9 cellular contexts compared by ENCODE assay signal in genomic region chr16:4392382-4393242, GRCh38. TPM values are rescaled to one million over a fixed set of nuclear protein-coding genes. Genes with fewer than 3 reads are reported as not detected.
DNase-seq lines count a peak whose midpoint lies in the region; ATAC-seq, FAIRE-seq and TF ChIP-seq lines count a peak whose summit lies in the region.
"Had no signal": no experiment of that assay in that cellular context is flagged by ENCODE, and none has a peak within 500 bp of the region (broad histone marks: within the 10 kb centered on the region; RNA-seq: fewer than 3 reads in every experiment).

No MANE protein-coding gene starts in this region.

- FAIRE-seq in kidney (lab: Jason Lieb, UNC), result no peak

- H3K4me3 ChIP-seq in cardiac fibroblast (replicated peaks in 1 of 2; ENCODE audit: low read depth in 2 of 2, low read length in 2 of 2), result no peak overlapping the region
- H3K4me3 ChIP-seq in kidney (ENCODE audit: low read length in 2 of 2), result no peak overlapping the region
- H3K4me3 ChIP-seq in upper lobe of left lung, result no peak overlapping the region

- H3K36me3 ChIP-seq in kidney (ENCODE audit: control insufficient read depth in 1 of 2, insufficient read depth in 2 of 2, low read length in 2 of 2), result peaks cover 0 to 3% of the 10 kb centered on the region in 2 donors
- H3K36me3 ChIP-seq in upper lobe of left lung, result peaks cover 4 to 60% (median 36%) of the 10 kb centered on the region in 4 donors

- peaks cover 0 to 27% of the 10 kb centered on the region in 2 donors for H3K4me1 ChIP-seq in kidney (ENCODE audit: control insufficient read depth in 1 of 2, insufficient read depth in 1 of 2, low read depth in 1 of 2, low read length in 2 of 2)
- H3K4me1 ChIP-seq in upper lobe of left lung, result peaks cover 10 to 30% (median 21%) of the 10 kb centered on the region in 4 donors

- TF ChIP-seq CTCF in cardiac fibroblast (IDR thresholded peaks at IDR 0.05; ENCODE audit: low read depth, low read length), result no peak
- TF ChIP-seq CTCF in kidney (IDR thresholded peaks at IDR 0.05; ENCODE audit: borderline replicate concordance, extremely low read depth, insufficient read depth), result no peak
- no peak for TF ChIP-seq CTCF in upper lobe of left lung (IDR thresholded peaks at IDR 0.05)

- H3K9ac ChIP-seq in kidney (ENCODE audit: low read length in 2 of 2), result peak overlapping the region in 1 of 2 donors; percentile 51

- H3K27ac ChIP-seq in kidney (ENCODE audit: low read depth in 2 of 2, low read length in 2 of 2), result peak overlapping the region; percentile 49 to 69
- peak overlapping the region in 3 of 4 donors; percentile 38 to 72 (median 50) for H3K27ac ChIP-seq in upper lobe of left lung

- TF ChIP-seq EP300 in upper lobe of left lung (IDR thresholded peaks at IDR 0.05), result no peak

- 62 to 73% methylated on average over 14 to 27 of the region's 27 CpGs for WGBS in upper lobe of left lung, 2 donors

- no peaks in the 10 kb centered on the region for H3K27me3 ChIP-seq in upper lobe of left lung

- TF ChIP-seq POLR2A in upper lobe of left lung (IDR thresholded peaks at IDR 0.05), result no peak

- peak; percentile 67 for DNase-seq in NCI-H2227 (lab: John Stamatoyannopoulos, UW; ENCODE audit: unreplicated experiment)
- DNase-seq in NCI-H2227 treated with DMSO at 0.1 percent for 48 hours (lab: John Stamatoyannopoulos, UW), result no peak
- peak; percentile 64 to 83 for DNase-seq in cardiac fibroblast (ENCODE audit: low read depth in 2 of 2)
- DNase-seq in kidney, result peak; percentile 90
- DNase-seq in upper lobe of left lung, result peak in 1 of 2 donors; percentile 77
- no peak for DNase-seq in SIG-M5 treated with dmso at 0.1 percent for 504 hours (lab: John Stamatoyannopoulos, UW; ENCODE audit: unreplicated experiment)
- DNase-seq in GM19238 (ENCODE audit: insufficient read length, low spot score), result no peak
- DNase-seq: natural killer cell had no signal

- intact Hi-C loops in kidney (cut with DNase I), result no loop called here

- H3K9me3 ChIP-seq in kidney (ENCODE audit: control insufficient read depth in 1 of 2, low read length in 2 of 2) (no peaks in the 10 kb centered on the region), upper lobe of left lung (no peaks in the 10 kb centered on the region)

- ATAC-seq in upper lobe of left lung (ENCODE audit: low FRiP score in 2 of 2) (peak; percentile 21 to 25), HG02610 (IDR thresholded peaks at IDR 0.05; ENCODE audit: unreplicated experiment) (no peak)

RNA-seq across cellular contexts. Expression of gene VASN, which starts 21.0 kb away (rescaled TPM):
- total RNA-seq in kidney (82.7 TPM), upper lobe of left lung (10 to 100 TPM; 11.4 to 40.6 (median 30.2) TPM)
- 75.7 TPM for polyA plus RNA-seq in kidney (ENCODE audit: insufficient read depth, low read depth, low replicate concordance)

RNA-seq across cellular contexts. Expression of gene CORO7, which starts 23.8 kb away (rescaled TPM):
- 50.1 TPM for total RNA-seq in kidney
- polyA plus RNA-seq in kidney (ENCODE audit: insufficient read depth, low read depth, low replicate concordance), result 9.8 TPM
- 100 to 1,000 TPM in 2 of 6 donors, 10 to 100 TPM in 4; 42.9 to 235 (median 69.0) TPM for total RNA-seq in upper lobe of left lung

RNA-seq across cellular contexts. Expression of gene DNAJA3, which starts 33.1 kb away (rescaled TPM):
- total RNA-seq in kidney (41.1 TPM), upper lobe of left lung (10 to 100 TPM; 31.2 to 61.8 (median 36.6) TPM)
- 49.4 TPM for polyA plus RNA-seq in kidney (ENCODE audit: insufficient read depth, low read depth, low replicate concordance)

RNA-seq across cellular contexts. Expression of gene PAM16, which starts 41.5 kb away (rescaled TPM):
- total RNA-seq in kidney (29.4 TPM), upper lobe of left lung (10 to 100 TPM; 45.5 to 71.8 (median 62.6) TPM)
- 61.1 TPM for polyA plus RNA-seq in kidney (ENCODE audit: insufficient read depth, low read depth, low replicate concordance)

Comparison
In these comparisons a context has a peak if more than half of its experiments do, and no peak if none do; other contexts are left out.
1. DNase-seq: peak in NCI-H2227 (single experiment), cardiac fibroblast (2 of 2) and kidney (single experiment); none in NCI-H2227 treated with DMSO at 0.1 percent for 48 hours (single experiment), SIG-M5 treated with dmso at 0.1 percent for 504 hours (single experiment) and GM19238 (single experiment).